14 cellular contexts compared by ENCODE assay signal in genomic region chr15:98855067-98855814, GRCh38.
A peak's percentile ranks its signal among the peaks of the same experiment; 100 is the strongest.
DNase-seq lines count a peak whose midpoint lies in the region; ATAC-seq and TF ChIP-seq lines count a peak whose summit lies in the region.
"Had no signal": no experiment of that assay in that cellular context is flagged by ENCODE, and none has a peak within 500 bp of the region (broad histone marks: within the 10 kb centered on the region; RNA-seq: fewer than 3 reads in every experiment).

No MANE protein-coding gene starts in this region.

- no peak for DNase-seq in right atrium auricular region (ENCODE audit: low spot score)
- no peak for DNase-seq in left ventricle myocardium inferior
- DNase-seq in breast epithelium (ENCODE audit: low spot score in 2 of 2) = no peak
- DNase-seq in aorta = no peak
- DNase-seq in central memory CD4-positive, alpha-beta T cell = no peak
- no peak for DNase-seq in NCI-H2171 (lab: John Stamatoyannopoulos, UW)
- DNase-seq in GM03348 (ENCODE audit: low spot score) = no peak
- DNase-seq: activated CD4-positive, alpha-beta T cell treated with anti-CD3 and anti-CD28 coated beads, Interleukin-2, amount 50 U/mL, for 4 hours; amniotic stem cell; CD8-positive, alpha-beta memory T cell; NCI-H226; stimulated activated naive CD8-positive, alpha-beta T cell treated with anti-CD3 and anti-CD28 coated beads, Interleukin-15, amount 100 ng/mL, for 72 hours had no signal

- H3K36me3 ChIP-seq in right atrium auricular region = no peaks in the 10 kb centered on the region
- no peaks in the 10 kb centered on the region for H3K36me3 ChIP-seq in left ventricle myocardium inferior
- no peaks in the 10 kb centered on the region for H3K36me3 ChIP-seq in breast epithelium
- no peaks in the 10 kb centered on the region for H3K36me3 ChIP-seq in aorta (ENCODE audit: control insufficient read depth in 1 of 2, insufficient read depth in 2 of 2, low read length in 1 of 2)

- H3K36me3 Mint-ChIP-seq in nephron (ENCODE audit: low read depth) = no peaks in the 10 kb centered on the region

- H3K27me3 ChIP-seq in right atrium auricular region = no peaks in the 10 kb centered on the region
- no peaks in the 10 kb centered on the region for H3K27me3 ChIP-seq in left ventricle myocardium inferior (ENCODE audit: low read depth)
- H3K27me3 ChIP-seq in breast epithelium = no peaks in the 10 kb centered on the region
- no peaks in the 10 kb centered on the region for H3K27me3 ChIP-seq in aorta (ENCODE audit: control insufficient read depth in 1 of 2, insufficient read depth in 2 of 2, low read length in 1 of 2)

- H3K4me3 ChIP-seq in right atrium auricular region (no peak overlapping the region), left ventricle myocardium inferior (no peak overlapping the region), breast epithelium (no peak overlapping the region), aorta (ENCODE audit: low read length in 2 of 2) (no peak overlapping the region)
- H3K4me3 ChIP-seq: SK-N-MC had no signal

- TF ChIP-seq CTCF in right atrium auricular region (IDR thresholded peaks at IDR 0.05) (no peak), left ventricle myocardium inferior (IDR thresholded peaks at IDR 0.05; ENCODE audit: borderline replicate concordance) (no peak), breast epithelium (IDR thresholded peaks at IDR 0.05) (no peak), nephron (IDR thresholded peaks at IDR 0.05; ENCODE audit: unreplicated experiment in 3 of 3) (no peak)

- H3K9me3 ChIP-seq in right atrium auricular region = no peaks in the 10 kb centered on the region
- H3K9me3 ChIP-seq in left ventricle myocardium inferior (replicated peaks) = no peaks in the 10 kb centered on the region
- H3K9me3 ChIP-seq in breast epithelium = no peaks in the 10 kb centered on the region
- no peaks in the 10 kb centered on the region for H3K9me3 ChIP-seq in aorta (ENCODE audit: control insufficient read depth, low read length)

- no peak for TF ChIP-seq POLR2A in breast epithelium (IDR thresholded peaks at IDR 0.05)

- no peaks in the 10 kb centered on the region for H3K27me3 Mint-ChIP-seq in nephron (ENCODE audit: low read depth)
- H3K27me3 Mint-ChIP-seq: stimulated activated naive CD8-positive, alpha-beta T cell treated with anti-CD3 and anti-CD28 coated beads, Interleukin-15, amount 100 ng/mL, for 72 hours had no signal

- intact Hi-C loops in left ventricle myocardium inferior (cut with micrococcal nuclease) (no loop called here), breast epithelium (cut with DNase I; ENCODE audit: low total_unique reads) (no loop called here), aorta (cut with DNase I) (loop anchor here in 1 of 2 donors (2.0 kb wide), 1 partner anchor 42 kb away; no protein-coding TSS in a partner anchor)

- ATAC-seq in aorta (ENCODE audit: low FRiP score) = no peak
- ATAC-seq: stimulated activated naive CD8-positive, alpha-beta T cell treated with anti-CD3 and anti-CD28 coated beads, Interleukin-15, amount 100 ng/mL, for 72 hours had no signal

- H3K4me1 ChIP-seq in right atrium auricular region (peaks cover 0 to 72% of the 10 kb centered on the region in 2 donors), left ventricle myocardium inferior (peaks cover 86% of the 10 kb centered on the region), breast epithelium (peaks cover 6 to 29% of the 10 kb centered on the region in 2 donors), aorta (ENCODE audit: control insufficient read depth in 1 of 2, insufficient read depth in 2 of 2, low read length in 2 of 2) (peaks cover 0 to 9% of the 10 kb centered on the region in 2 donors)

- H3K27ac ChIP-seq in right atrium auricular region (peak overlapping the region; percentile 91 to 95), left ventricle myocardium inferior (replicated peaks) (no peak overlapping the region), breast epithelium (peak overlapping the region; percentile 88 to 94), aorta (ENCODE audit: low read depth in 1 of 2, low read length in 2 of 2) (peak overlapping the region; percentile 89 to 98)
- H3K27ac ChIP-seq: SK-N-MC had no signal

- peak overlapping the region; percentile 40 to 89 (median 87) for H3K27ac Mint-ChIP-seq in nephron

- H3K4me3 Mint-ChIP-seq in nephron = peak overlapping the region; percentile 34 to 62 (median 42)
- H3K4me3 Mint-ChIP-seq: stimulated activated naive CD8-positive, alpha-beta T cell treated with anti-CD3 and anti-CD28 coated beads, Interleukin-15, amount 100 ng/mL, for 72 hours had no signal

- peaks cover 72% of the 10 kb centered on the region for H3K4me1 Mint-ChIP-seq in nephron

- no peaks in the 10 kb centered on the region for H3K9me3 Mint-ChIP-seq in nephron
- H3K9me3 Mint-ChIP-seq: CD8-positive, alpha-beta memory T cell; stimulated activated naive CD8-positive, alpha-beta T cell treated with anti-CD3 and anti-CD28 coated beads, Interleukin-15, amount 100 ng/mL, for 72 hours had no signal

- WGBS in aorta, 2 donors = 58% methylated on average over 10 of the region's 10 CpGs
